In the genomic region with DNA sequence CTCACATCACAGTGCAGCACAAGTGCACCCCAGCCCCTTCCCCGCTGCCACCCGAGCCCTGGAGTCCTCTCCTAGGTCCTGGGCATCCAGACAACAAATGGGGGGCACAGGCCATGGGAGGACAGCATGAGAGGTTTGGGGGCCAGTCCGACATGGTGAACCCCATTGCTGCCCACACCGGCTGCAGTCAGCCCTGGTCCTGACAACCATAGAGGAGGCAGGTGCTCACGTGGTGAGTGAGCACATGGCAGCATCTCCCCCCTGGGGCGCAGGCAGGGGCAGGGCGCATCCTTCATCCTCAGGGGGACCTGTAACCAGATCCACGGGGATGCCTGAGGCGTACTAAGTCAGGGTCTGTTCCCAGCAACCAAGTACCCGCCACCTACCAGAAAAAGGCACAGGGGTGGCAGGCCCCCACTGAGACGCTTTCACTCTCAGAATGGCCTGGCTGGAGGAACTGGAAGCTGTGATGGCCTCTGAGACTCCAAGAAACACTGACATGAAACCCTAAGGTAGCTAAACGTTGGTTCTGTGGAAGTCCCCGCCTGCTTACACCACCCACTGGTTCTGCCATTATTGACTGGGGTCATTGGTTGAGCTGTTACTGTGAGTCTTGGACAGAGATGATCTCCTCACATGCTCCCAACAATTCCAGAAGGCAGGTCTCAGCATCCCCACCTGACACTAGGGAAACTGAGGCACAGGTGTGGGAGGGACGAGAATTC, we compare ENCODE assay signal across 9 cellular contexts. TPM values are rescaled to one million over a fixed set of nuclear protein-coding genes. Genes with fewer than 3 reads are reported as not detected.
DNase-seq lines count a peak whose midpoint lies in the region; ATAC-seq and TF ChIP-seq lines count a peak whose summit lies in the region.
"Had no signal": no experiment of that assay in that cellular context is flagged by ENCODE, and none has a peak within 500 bp of the region (broad histone marks: within the 10 kb centered on the region; RNA-seq: fewer than 3 reads in every experiment).

No MANE protein-coding gene starts in this region.

- TF ChIP-seq POLR2A in tibial nerve (IDR thresholded peaks at IDR 0.05) = no peak

- H3K36me3 Mint-ChIP-seq in activated CD4-positive, alpha-beta memory T cell treated with anti-CD3 and anti-CD28 coated beads, Interleukin-2, amount 10 ng/mL, durations not matched to agents 7 days and 5 days (ENCODE audit: low read depth) = peaks cover 3% of the 10 kb centered on the region

- peak overlapping the region; percentile 98 for H3K27ac Mint-ChIP-seq in activated CD4-positive, alpha-beta memory T cell treated with anti-CD3 and anti-CD28 coated beads, Interleukin-2, amount 10 ng/mL, durations not matched to agents 7 days and 5 days

- peak; percentile 46 for DNase-seq in activated naive CD4-positive, alpha-beta T cell treated with Interleukin-2 at 50 U/mL for 16 hours
- DNase-seq in activated naive CD4-positive, alpha-beta T cell treated with anti-CD3 and anti-CD28 coated beads, Interleukin-2, amount 50 U/mL, for 16 hours = no peak
- peak; percentile 39 for DNase-seq in activated CD4-positive, alpha-beta memory T cell treated with anti-CD3 and anti-CD28 coated beads, Interleukin-2, amount 10 ng/mL, durations not matched to agents 7 days and 5 days
- DNase-seq in hepatocyte (ENCODE audit: low spot score) (no peak), tibial nerve (ENCODE audit: low spot score in 2 of 2) (no peak), SIG-M5 (lab: John Stamatoyannopoulos, UW) (no peak), Right ventricle myocardium superior (no peak), omental fat pad (ENCODE audit: low spot score) (no peak)
- DNase-seq: NCI-H1930 had no signal

- peaks cover 86% of the 10 kb centered on the region for H3K4me1 Mint-ChIP-seq in activated CD4-positive, alpha-beta memory T cell treated with anti-CD3 and anti-CD28 coated beads, Interleukin-2, amount 10 ng/mL, durations not matched to agents 7 days and 5 days

- no peak for ATAC-seq in Right ventricle myocardium superior (ENCODE audit: poor library complexity)
- ATAC-seq in omental fat pad (ENCODE audit: low FRiP score) = no peak

- 92% methylated on average over 14 of the region's 14 CpGs for WGBS in hepatocyte (ENCODE audit: low lambda C conversion rate, missing lambda C conversion rate)
- WGBS in tibial nerve, 2 donors = 73 to 79% methylated on average over 12 of the region's 14 CpGs

- no peaks in the 10 kb centered on the region for H4K20me1 ChIP-seq in hepatocyte (ENCODE audit: insufficient read depth, poor library complexity, severe bottlenecking)

- H3K79me2 ChIP-seq in hepatocyte = no peaks in the 10 kb centered on the region

- H3K36me3 ChIP-seq in hepatocyte (replicated peaks; ENCODE audit: insufficient read depth, low read depth) = no peaks in the 10 kb centered on the region
- no peaks in the 10 kb centered on the region for H3K36me3 ChIP-seq in tibial nerve

- H3K9me3 ChIP-seq in hepatocyte (ENCODE audit: low read depth) (no peaks in the 10 kb centered on the region), tibial nerve (no peaks in the 10 kb centered on the region)

- H3K27me3 ChIP-seq in hepatocyte (peaks cover 30% of the 10 kb centered on the region), tibial nerve (peaks cover 0 to 10% of the 10 kb centered on the region in 2 donors)

- H3K4me3 Mint-ChIP-seq in activated CD4-positive, alpha-beta memory T cell treated with anti-CD3 and anti-CD28 coated beads, Interleukin-2, amount 10 ng/mL, durations not matched to agents 7 days and 5 days = peak overlapping the region; percentile 62

- no peak for TF ChIP-seq EP300 in tibial nerve (IDR thresholded peaks at IDR 0.05)

- no peaks in the 10 kb centered on the region for H3K9me3 Mint-ChIP-seq in activated CD4-positive, alpha-beta memory T cell treated with anti-CD3 and anti-CD28 coated beads, Interleukin-2, amount 10 ng/mL, durations not matched to agents 7 days and 5 days

- peak overlapping the region; percentile 73 for H3K4me2 ChIP-seq in hepatocyte

- H3K4me3 ChIP-seq in hepatocyte (no peak overlapping the region), tibial nerve (no peak overlapping the region)

- no peaks in the 10 kb centered on the region for H3K27me3 Mint-ChIP-seq in activated CD4-positive, alpha-beta memory T cell treated with anti-CD3 and anti-CD28 coated beads, Interleukin-2, amount 10 ng/mL, durations not matched to agents 7 days and 5 days

- H3K9me2 ChIP-seq in hepatocyte (replicated peaks; ENCODE audit: insufficient read depth) = no peaks in the 10 kb centered on the region

- peaks cover 21% of the 10 kb centered on the region for H3K4me1 ChIP-seq in hepatocyte (ENCODE audit: insufficient read depth)
- peaks cover 0 to 67% (median 32%) of the 10 kb centered on the region in 4 donors for H3K4me1 ChIP-seq in tibial nerve

- intact Hi-C loops in Right ventricle myocardium superior (cut with DNase I) = loop anchor here (10.0 kb wide), 1 partner anchor 147 kb away; the partner anchor contains the start of gene MXD4

- POLR2A ChIA-PET in activated CD4-positive, alpha-beta memory T cell treated with anti-CD3 and anti-CD28 coated beads, Interleukin-2, amount 10 ng/mL, durations not matched to agents 7 days and 5 days (lab: Charles Lee) = interaction anchor here (0.8 to 5.8 kb wide), 29 partner anchors 10 to 556 kb away, joined by 3 to 105 read pairs (median 5); partner anchors contain the start of genes FAM193A, HAUS3, LETM1 and MXD4

- CTCF ChIA-PET in activated CD4-positive, alpha-beta memory T cell treated with anti-CD3 and anti-CD28 coated beads, Interleukin-2, amount 10 ng/mL, durations not matched to agents 7 days and 5 days (lab: Charles Lee) = interaction anchor here (0.8 to 3.8 kb wide), 14 partner anchors 9 to 542 kb away, joined by 3 to 36 read pairs (median 6); partner anchors contain the start of genes HAUS3, MXD4, POLN and RNF4

- no peak overlapping the region for H2AFZ ChIP-seq in hepatocyte

- H3K27ac ChIP-seq in hepatocyte = peak overlapping the region; percentile 77
- H3K27ac ChIP-seq in tibial nerve = peak overlapping the region in 3 of 4 donors; percentile 29 to 73 (median 66)

- TF ChIP-seq CTCF in hepatocyte (IDR thresholded peaks at IDR 0.05; ENCODE audit: poor library complexity) (no peak), tibial nerve (IDR thresholded peaks at IDR 0.05) (no peak), omental fat pad (IDR thresholded peaks at IDR 0.05) (no peak)

RNA-seq across cellular contexts. Expression of gene ZFYVE28, which starts 6.5 kb away (rescaled TPM):
- total RNA-seq in activated CD4-positive, alpha-beta memory T cell treated with anti-CD3 and anti-CD28 coated beads, Interleukin-2, amount 10 ng/mL, durations not matched to agents 7 days and 5 days = 10 to 100 TPM; 38.9 to 40.1 TPM
- total RNA-seq in hepatocyte (0.60 and 2.2 TPM in 2 replicates), tibial nerve (10 to 100 TPM; 16.2 to 44.4 (median 26.5) TPM), Right ventricle myocardium superior (6.7 TPM), omental fat pad (10 to 100 TPM in 2 of 4 donors, 1 to 10 TPM in 2; 7.1 to 24.5 (median 16.7) TPM)
- polyA plus RNA-seq in hepatocyte = 3.1 and 3.4 TPM in 2 replicates

RNA-seq across cellular contexts. Expression of gene CFAP99, which starts 6.8 kb away (rescaled TPM):
- total RNA-seq in activated CD4-positive, alpha-beta memory T cell treated with anti-CD3 and anti-CD28 coated beads, Interleukin-2, amount 10 ng/mL, durations not matched to agents 7 days and 5 days = under 1 TPM; 0.08 TPM
- total RNA-seq in hepatocyte (0.04 TPM in 1 of 2 replicates, not detected in the other), tibial nerve (not detected), Right ventricle myocardium superior (not detected), omental fat pad (under 1 TPM in 2 of 4 donors, not detected in 2; 0.32 to 0.60 TPM)
- 0.09 TPM in 1 of 2 replicates, not detected in the other for polyA plus RNA-seq in hepatocyte

RNA-seq across cellular contexts. Expression of gene RNF4, which starts 57.0 kb away (rescaled TPM):
- 100 to 1,000 TPM; 106 to 113 TPM for total RNA-seq in activated CD4-positive, alpha-beta memory T cell treated with anti-CD3 and anti-CD28 coated beads, Interleukin-2, amount 10 ng/mL, durations not matched to agents 7 days and 5 days
- 48.2 and 50.3 TPM in 2 replicates for total RNA-seq in hepatocyte
- 42.4 and 50.8 TPM in 2 replicates for polyA plus RNA-seq in hepatocyte
- total RNA-seq in tibial nerve = 10 to 100 TPM; 33.0 to 67.7 (median 49.3) TPM
- 22.3 TPM for total RNA-seq in Right ventricle myocardium superior
- total RNA-seq in omental fat pad = 10 to 100 TPM; 38.5 to 90.1 (median 44.5) TPM

Comparison
In these comparisons a context has a peak if more than half of its experiments do, and no peak if none do; other contexts are left out.
1. DNase-seq: peak in activated naive CD4-positive, alpha-beta T cell treated with Interleukin-2 at 50 U/mL for 16 hours (single experiment) and activated CD4-positive, alpha-beta memory T cell treated with anti-CD3 and anti-CD28 coated beads, Interleukin-2, amount 10 ng/mL, durations not matched to agents 7 days and 5 days (single experiment); none in activated naive CD4-positive, alpha-beta T cell treated with anti-CD3 and anti-CD28 coated beads, Interleukin-2, amount 50 U/mL, for 16 hours (single experiment), hepatocyte (single experiment), tibial nerve (0 of 2), SIG-M5 (single experiment), Right ventricle myocardium superior (single experiment) and omental fat pad (single experiment).